In the genomic region with DNA sequence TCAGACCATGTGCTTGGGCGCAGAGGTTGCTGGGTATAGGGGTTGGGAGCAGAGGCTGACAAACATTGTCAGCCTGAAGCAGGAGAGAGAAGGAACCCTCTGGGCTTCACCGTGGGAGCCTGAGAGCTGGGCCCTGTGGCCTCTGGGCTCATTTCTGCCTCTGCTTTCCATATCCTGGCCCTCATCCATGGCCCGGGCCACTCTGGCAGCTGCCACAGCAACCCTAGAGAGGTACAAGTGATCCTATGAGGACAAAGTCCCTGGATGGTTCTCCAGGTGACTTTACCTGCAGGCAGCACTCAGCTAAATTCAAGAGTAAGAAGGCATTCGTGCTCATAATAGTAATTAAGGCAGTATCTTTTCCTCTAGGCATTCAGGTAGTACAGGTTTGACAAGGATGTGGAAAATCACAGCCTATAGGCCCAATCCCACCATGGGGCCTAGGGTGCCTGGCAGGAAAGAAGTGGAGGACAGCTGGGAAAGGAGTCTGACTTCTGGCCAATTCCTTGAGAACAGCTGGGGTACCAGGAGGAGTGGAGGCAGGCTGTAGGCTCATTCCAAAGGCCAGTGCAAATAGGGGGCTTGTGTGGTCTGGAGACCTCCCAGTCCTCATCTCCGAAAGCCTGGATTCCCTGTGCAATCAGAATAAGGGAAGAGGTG, we compare ENCODE assay signal across 1 cellular context.
TF ChIP-seq lines count a peak whose summit lies in the region.

No MANE protein-coding gene starts in this region.

TF ChIP-seq in H1, 55 proteins besides CTCF, POLR2A, EP300 and RAD21 (continued from another document):
- TF ChIP-seq, protein P1, sequence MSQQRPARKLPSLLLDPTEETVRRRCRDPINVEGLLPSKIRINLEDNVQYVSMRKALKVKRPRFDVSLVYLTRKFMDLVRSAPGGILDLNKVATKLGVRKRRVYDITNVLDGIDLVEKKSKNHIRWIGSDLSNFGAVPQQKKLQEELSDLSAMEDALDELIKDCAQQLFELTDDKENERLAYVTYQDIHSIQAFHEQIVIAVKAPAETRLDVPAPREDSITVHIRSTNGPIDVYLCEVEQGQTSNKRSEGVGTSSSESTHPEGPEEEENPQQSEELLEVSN (IDR thresholded peaks at IDR 0.05), result no peak
- no peak for TF ChIP-seq SP4 (IDR thresholded peaks at IDR 0.05; ENCODE audit: low read length)
- no peak for TF ChIP-seq TAF1 (IDR thresholded peaks at IDR 0.05; ENCODE audit: low read depth, low read length)
- no peak for TF ChIP-seq SUZ12 (IDR thresholded peaks at IDR 0.05; ENCODE audit: low read length)
- TF ChIP-seq KDM5A (IDR thresholded peaks at IDR 0.05; ENCODE audit: low read length), result no peak
- no peak for TF ChIP-seq POLR2AphosphoS5 (IDR thresholded peaks at IDR 0.05; ENCODE audit: low read depth, low read length)
- TF ChIP-seq CHD1 (IDR thresholded peaks at IDR 0.05; ENCODE audit: low read depth, low read length), result no peak
- TF ChIP-seq BCL11A (IDR thresholded peaks at IDR 0.05; ENCODE audit: low read depth in 2 of 2, low read length in 2 of 2), result no peak
- no peak for TF ChIP-seq KDM1A (IDR thresholded peaks at IDR 0.05; ENCODE audit: borderline replicate concordance, low read length)
- TF ChIP-seq, protein P2, sequence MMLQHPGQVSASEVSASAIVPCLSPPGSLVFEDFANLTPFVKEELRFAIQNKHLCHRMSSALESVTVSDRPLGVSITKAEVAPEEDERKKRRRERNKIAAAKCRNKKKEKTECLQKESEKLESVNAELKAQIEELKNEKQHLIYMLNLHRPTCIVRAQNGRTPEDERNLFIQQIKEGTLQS (IDR thresholded peaks at IDR 0.05; ENCODE audit: insufficient read depth, low read depth, low read length), result no peak
- TF ChIP-seq, protein P3, sequence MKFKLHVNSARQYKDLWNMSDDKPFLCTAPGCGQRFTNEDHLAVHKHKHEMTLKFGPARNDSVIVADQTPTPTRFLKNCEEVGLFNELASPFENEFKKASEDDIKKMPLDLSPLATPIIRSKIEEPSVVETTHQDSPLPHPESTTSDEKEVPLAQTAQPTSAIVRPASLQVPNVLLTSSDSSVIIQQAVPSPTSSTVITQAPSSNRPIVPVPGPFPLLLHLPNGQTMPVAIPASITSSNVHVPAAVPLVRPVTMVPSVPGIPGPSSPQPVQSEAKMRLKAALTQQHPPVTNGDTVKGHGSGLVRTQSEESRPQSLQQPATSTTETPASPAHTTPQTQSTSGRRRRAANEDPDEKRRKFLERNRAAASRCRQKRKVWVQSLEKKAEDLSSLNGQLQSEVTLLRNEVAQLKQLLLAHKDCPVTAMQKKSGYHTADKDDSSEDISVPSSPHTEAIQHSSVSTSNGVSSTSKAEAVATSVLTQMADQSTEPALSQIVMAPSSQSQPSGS (IDR thresholded peaks at IDR 0.05; ENCODE audit: low read length), result no peak
- TF ChIP-seq BACH1 (IDR thresholded peaks at IDR 0.05; ENCODE audit: low read length), result no peak
TF ChIP-seq in H1: peak in this region for 0.
